In the genomic region with DNA sequence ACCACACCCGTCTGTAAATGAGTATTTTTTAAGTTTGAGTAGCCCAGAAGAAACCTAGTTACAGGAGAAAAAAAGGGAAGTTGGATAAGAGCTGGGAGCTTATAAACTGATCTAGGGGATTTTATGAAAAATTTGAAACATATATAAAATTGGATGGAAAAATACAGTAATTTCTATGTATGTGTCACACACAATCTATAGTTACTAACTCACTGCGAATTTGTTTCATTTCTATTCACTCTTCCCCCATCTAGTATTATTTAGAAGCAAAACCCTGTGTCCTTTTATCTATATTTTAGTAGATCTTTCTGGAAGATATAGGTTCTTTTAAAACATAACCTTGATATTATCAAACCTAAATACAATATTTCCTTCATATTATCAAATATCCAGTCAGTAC, we compare ENCODE assay signal across 16 cellular contexts. TPM values are rescaled to one million over a fixed set of nuclear protein-coding genes. Genes with fewer than 3 reads are reported as not detected.
DNase-seq lines count a peak whose midpoint lies in the region; ATAC-seq and TF ChIP-seq lines count a peak whose summit lies in the region.
"Had no signal": no experiment of that assay in that cellular context is flagged by ENCODE, and none has a peak within 500 bp of the region (broad histone marks: within the 10 kb centered on the region; RNA-seq: fewer than 3 reads in every experiment).

No MANE protein-coding gene starts in this region.

- H3K4me1 Mint-ChIP-seq in activated CD4-positive, alpha-beta memory T cell treated with anti-CD3 and anti-CD28 coated beads for 36 hours (ENCODE audit: low read depth), result peaks cover 87% of the 10 kb centered on the region
- peaks cover 83% of the 10 kb centered on the region for H3K4me1 Mint-ChIP-seq in activated CD4-positive, alpha-beta memory T cell treated with anti-CD3 and anti-CD28 coated beads, Interleukin-2, amount 10 ng/mL, durations not matched to agents 7 days and 5 days
- H3K4me1 Mint-ChIP-seq in activated T-helper 17 cell treated with anti-CD3 and anti-CD28 coated beads, Interleukin-2, amount 50 U/mL, for 72 hours, result peaks cover 71% of the 10 kb centered on the region
- peaks cover 77% of the 10 kb centered on the region for H3K4me1 Mint-ChIP-seq in activated CD8-positive, alpha-beta memory T cell treated with anti-CD3 and anti-CD28 coated beads, Interleukin-2, amount 10 ng/mL, durations not matched to agents 7 days and 5 days
- H3K4me1 Mint-ChIP-seq: neural crest cell had no signal

- peaks cover 15% of the 10 kb centered on the region for H3K36me3 Mint-ChIP-seq in activated CD4-positive, alpha-beta memory T cell treated with anti-CD3 and anti-CD28 coated beads for 36 hours
- H3K36me3 Mint-ChIP-seq in activated CD4-positive, alpha-beta memory T cell treated with anti-CD3 and anti-CD28 coated beads, Interleukin-2, amount 10 ng/mL, durations not matched to agents 7 days and 5 days (ENCODE audit: low read depth), result peaks cover 68% of the 10 kb centered on the region
- H3K36me3 Mint-ChIP-seq in activated T-helper 17 cell treated with anti-CD3 and anti-CD28 coated beads, Interleukin-2, amount 50 U/mL, for 72 hours (ENCODE audit: low read depth), result peaks cover 41% of the 10 kb centered on the region
- peaks cover 63% of the 10 kb centered on the region for H3K36me3 Mint-ChIP-seq in activated CD8-positive, alpha-beta memory T cell treated with anti-CD3 and anti-CD28 coated beads, Interleukin-2, amount 10 ng/mL, durations not matched to agents 7 days and 5 days

- H3K36me3 ChIP-seq in spleen, result peaks cover 0 to 7% (median 5%) of the 10 kb centered on the region in 6 donors
- H3K36me3 ChIP-seq: Peyer's patch, thyroid gland had no signal

- H3K27ac Mint-ChIP-seq in activated CD4-positive, alpha-beta memory T cell treated with anti-CD3 and anti-CD28 coated beads for 36 hours, result peak overlapping the region; percentile 66
- no peak overlapping the region for H3K27ac Mint-ChIP-seq in activated CD4-positive, alpha-beta memory T cell treated with anti-CD3 and anti-CD28 coated beads, Interleukin-2, amount 10 ng/mL, durations not matched to agents 7 days and 5 days
- peak overlapping the region; percentile 88 for H3K27ac Mint-ChIP-seq in activated T-helper 17 cell treated with anti-CD3 and anti-CD28 coated beads, Interleukin-2, amount 50 U/mL, for 72 hours
- no peak overlapping the region for H3K27ac Mint-ChIP-seq in activated CD8-positive, alpha-beta memory T cell treated with anti-CD3 and anti-CD28 coated beads, Interleukin-2, amount 10 ng/mL, durations not matched to agents 7 days and 5 days

- no peak overlapping the region for H3K4me3 Mint-ChIP-seq in activated CD4-positive, alpha-beta memory T cell treated with anti-CD3 and anti-CD28 coated beads for 36 hours
- H3K4me3 Mint-ChIP-seq in activated CD4-positive, alpha-beta memory T cell treated with anti-CD3 and anti-CD28 coated beads, Interleukin-2, amount 10 ng/mL, durations not matched to agents 7 days and 5 days, result no peak overlapping the region
- peak overlapping the region; percentile 63 for H3K4me3 Mint-ChIP-seq in activated T-helper 17 cell treated with anti-CD3 and anti-CD28 coated beads, Interleukin-2, amount 50 U/mL, for 72 hours
- no peak overlapping the region for H3K4me3 Mint-ChIP-seq in activated CD8-positive, alpha-beta memory T cell treated with anti-CD3 and anti-CD28 coated beads, Interleukin-2, amount 10 ng/mL, durations not matched to agents 7 days and 5 days
- H3K4me3 Mint-ChIP-seq: neural crest cell had no signal

- TF ChIP-seq POLR2A in spleen (IDR thresholded peaks at IDR 0.05), result no peak

- H3K27ac ChIP-seq in spleen, result peak overlapping the region in 5 of 8 donors; percentile 39 to 76 (median 58)
- H3K27ac ChIP-seq: foreskin keratinocyte, Peyer's patch, thyroid gland had no signal

- peak; percentile 64 for ATAC-seq in activated T-helper 17 cell treated with anti-CD3 and anti-CD28 coated beads, Interleukin-2, amount 50 U/mL, for 72 hours (replicated peaks)
- ATAC-seq in activated CD8-positive, alpha-beta memory T cell treated with anti-CD3 and anti-CD28 coated beads, Interleukin-2, amount 10 ng/mL, durations not matched to agents 7 days and 5 days, result no peak
- ATAC-seq: foreskin keratinocyte had no signal

- H3K27me3 Mint-ChIP-seq in activated CD4-positive, alpha-beta memory T cell treated with anti-CD3 and anti-CD28 coated beads for 36 hours, result no peaks in the 10 kb centered on the region
- no peaks in the 10 kb centered on the region for H3K27me3 Mint-ChIP-seq in activated CD4-positive, alpha-beta memory T cell treated with anti-CD3 and anti-CD28 coated beads, Interleukin-2, amount 10 ng/mL, durations not matched to agents 7 days and 5 days
- no peaks in the 10 kb centered on the region for H3K27me3 Mint-ChIP-seq in activated T-helper 17 cell treated with anti-CD3 and anti-CD28 coated beads, Interleukin-2, amount 50 U/mL, for 72 hours
- H3K27me3 Mint-ChIP-seq in activated CD8-positive, alpha-beta memory T cell treated with anti-CD3 and anti-CD28 coated beads, Interleukin-2, amount 10 ng/mL, durations not matched to agents 7 days and 5 days, result no peaks in the 10 kb centered on the region

- no peaks in the 10 kb centered on the region for H3K9me3 ChIP-seq in spleen
- H3K9me3 ChIP-seq: Peyer's patch, thyroid gland had no signal

- no peak for DNase-seq in activated CD4-positive, alpha-beta memory T cell treated with anti-CD3 and anti-CD28 coated beads for 36 hours
- no peak for DNase-seq in activated CD4-positive, alpha-beta memory T cell treated with anti-CD3 and anti-CD28 coated beads, Interleukin-2, amount 10 ng/mL, durations not matched to agents 7 days and 5 days
- DNase-seq in MV-4-11 (lab: John Stamatoyannopoulos, UW) (peak; percentile 8), spleen (no peak), DMS53 (lab: John Stamatoyannopoulos, UW) (no peak), NCI-H2081 treated with DMSO at 0.1 percent for 48 hours (lab: John Stamatoyannopoulos, UW) (no peak)
- no peak for DNase-seq in activated CD8-positive, alpha-beta memory T cell treated with anti-CD3 and anti-CD28 coated beads, Interleukin-2, amount 10 ng/mL, durations not matched to agents 7 days and 5 days
- DNase-seq: cerebellar nuclear complex, foreskin keratinocyte, NCI-H187, NCI-H524, Peyer's patch, thyroid gland had no signal

- POLR2A ChIA-PET in activated CD4-positive, alpha-beta memory T cell treated with anti-CD3 and anti-CD28 coated beads for 36 hours (lab: Charles Lee), result no interaction called here
- POLR2A ChIA-PET in activated CD4-positive, alpha-beta memory T cell treated with anti-CD3 and anti-CD28 coated beads, Interleukin-2, amount 10 ng/mL, durations not matched to agents 7 days and 5 days (lab: Charles Lee), result interaction anchor here (1.3 to 8.9 kb wide), 2 partner anchors 6 to 100 kb away, joined by 3 to 56 read pairs; partner anchors contain the start of gene ITK

- no peak for TF ChIP-seq CTCF in spleen (IDR thresholded peaks at IDR 0.05 in 8 of 11, conservative IDR thresholded peaks at IDR 0.05 in 3 of 11)

- no peak overlapping the region for H3K4me3 ChIP-seq in spleen
- H3K4me3 ChIP-seq: lung, Peyer's patch, thyroid gland had no signal

- intact Hi-C loops in activated CD4-positive, alpha-beta memory T cell treated with anti-CD3 and anti-CD28 coated beads for 36 hours (cut with micrococcal nuclease), result no loop called here
- intact Hi-C loops in spleen (cut with DNase I; ENCODE audit: low total_unique reads), result no loop called here

- 53 to 68% (median 62%) methylated on average over 2 of the region's 2 CpGs for WGBS in spleen, 5 donors

- CTCF ChIA-PET in activated CD4-positive, alpha-beta memory T cell treated with anti-CD3 and anti-CD28 coated beads for 36 hours (lab: Charles Lee), result no interaction called here
- CTCF ChIA-PET in activated CD4-positive, alpha-beta memory T cell treated with anti-CD3 and anti-CD28 coated beads, Interleukin-2, amount 10 ng/mL, durations not matched to agents 7 days and 5 days (lab: Charles Lee), result interaction anchor here (0.6 kb wide), 1 partner anchor 630 kb away, joined by 3 read pairs; no protein-coding TSS in a partner anchor
- CTCF ChIA-PET in activated CD8-positive, alpha-beta memory T cell treated with anti-CD3 and anti-CD28 coated beads, Interleukin-2, amount 10 ng/mL, durations not matched to agents 7 days and 5 days (lab: Charles Lee), result interaction anchor here (1.6 to 1.8 kb wide), 2 partner anchors 18 to 137 kb away, joined by 4 to 5 read pairs; partner anchors contain the start of gene MED7

- H3K4me1 ChIP-seq in spleen, result peaks cover 0 to 99% (median 71%) of the 10 kb centered on the region in 6 donors
- H3K4me1 ChIP-seq: foreskin keratinocyte, thyroid gland had no signal

- no peaks in the 10 kb centered on the region for H3K27me3 ChIP-seq in spleen (replicated peaks in 1 of 7)
- H3K27me3 ChIP-seq: foreskin keratinocyte, Peyer's patch, thyroid gland had no signal

- peaks cover 6% of the 10 kb centered on the region for H3K9me3 Mint-ChIP-seq in activated CD4-positive, alpha-beta memory T cell treated with anti-CD3 and anti-CD28 coated beads for 36 hours
- H3K9me3 Mint-ChIP-seq in activated CD4-positive, alpha-beta memory T cell treated with anti-CD3 and anti-CD28 coated beads, Interleukin-2, amount 10 ng/mL, durations not matched to agents 7 days and 5 days, result peaks cover 8% of the 10 kb centered on the region
- H3K9me3 Mint-ChIP-seq in activated T-helper 17 cell treated with anti-CD3 and anti-CD28 coated beads, Interleukin-2, amount 50 U/mL, for 72 hours, result no peaks in the 10 kb centered on the region
- peaks cover 11% of the 10 kb centered on the region for H3K9me3 Mint-ChIP-seq in activated CD8-positive, alpha-beta memory T cell treated with anti-CD3 and anti-CD28 coated beads, Interleukin-2, amount 10 ng/mL, durations not matched to agents 7 days and 5 days (ENCODE audit: low read depth)
- H3K9me3 Mint-ChIP-seq: neural crest cell had no signal

RNA-seq across cellular contexts. Expression of gene CYFIP2, which starts 14.6 kb away (rescaled TPM):
- total RNA-seq in activated CD4-positive, alpha-beta memory T cell treated with anti-CD3 and anti-CD28 coated beads for 36 hours, result 100 to 1,000 TPM; 319 to 321 TPM
- total RNA-seq in activated CD4-positive, alpha-beta memory T cell treated with anti-CD3 and anti-CD28 coated beads, Interleukin-2, amount 10 ng/mL, durations not matched to agents 7 days and 5 days, result 100 to 1,000 TPM; 337 to 354 TPM
- 100 to 1,000 TPM; 269 to 291 TPM for total RNA-seq in activated T-helper 17 cell treated with anti-CD3 and anti-CD28 coated beads, Interleukin-2, amount 50 U/mL, for 72 hours
- 100 to 1,000 TPM; 123 to 232 (median 198) TPM for total RNA-seq in spleen
- 10 to 100 TPM; 74.8 to 83.4 (median 75.1) TPM for polyA plus RNA-seq in spleen
- total RNA-seq in activated CD8-positive, alpha-beta memory T cell treated with anti-CD3 and anti-CD28 coated beads, Interleukin-2, amount 10 ng/mL, durations not matched to agents 7 days and 5 days, result 100 to 1,000 TPM; 382 to 438 TPM

Comparison
In these comparisons a context has a peak if more than half of its experiments do, and no peak if none do; other contexts are left out.
1. H3K27ac Mint-ChIP-seq: peak in activated CD4-positive, alpha-beta memory T cell treated with anti-CD3 and anti-CD28 coated beads for 36 hours (single experiment) and activated T-helper 17 cell treated with anti-CD3 and anti-CD28 coated beads, Interleukin-2, amount 50 U/mL, for 72 hours (single experiment); none in activated CD4-positive, alpha-beta memory T cell treated with anti-CD3 and anti-CD28 coated beads, Interleukin-2, amount 10 ng/mL, durations not matched to agents 7 days and 5 days (single experiment) and activated CD8-positive, alpha-beta memory T cell treated with anti-CD3 and anti-CD28 coated beads, Interleukin-2, amount 10 ng/mL, durations not matched to agents 7 days and 5 days (single experiment).